In genomic region chr2:188596054-188596453, GRCh38 we compare ENCODE assay signal across 1 cellular context.
TF ChIP-seq lines count a peak whose summit lies in the region.

No MANE protein-coding gene starts in this region.

TF ChIP-seq in endothelial cell of umbilical vein, 7 proteins besides CTCF, POLR2A, EP300 and RAD21 (continued from another document):
- TF ChIP-seq FOS (IDR thresholded peaks at IDR 0.05; ENCODE audit: borderline replicate concordance, insufficient read depth, low read length) (no peak), POLR2AphosphoS5 (IDR thresholded peaks at IDR 0.05; ENCODE audit: insufficient read depth, low read depth, low read length) (no peak), EZH2 (IDR thresholded peaks at IDR 0.05; ENCODE audit: borderline replicate concordance, low read depth, low read length, severe bottlenecking) (no peak)
